In genomic region chr6:35719830-35720733, GRCh38 we compare ENCODE assay signal across 9 cellular contexts. TPM values are rescaled to one million over a fixed set of nuclear protein-coding genes. Genes with fewer than 3 reads are reported as not detected.
DNase-seq lines count a peak whose midpoint lies in the region; ATAC-seq and TF ChIP-seq lines count a peak whose summit lies in the region.
"Had no signal": no experiment of that assay in that cellular context is flagged by ENCODE, and none has a peak within 500 bp of the region (broad histone marks: within the 10 kb centered on the region; RNA-seq: fewer than 3 reads in every experiment).

No MANE protein-coding gene starts in this region.

- peak overlapping the region; percentile 22 for H3K27ac ChIP-seq in SU-DHL-6 (ENCODE audit: low read depth, low read length)
- H3K27ac ChIP-seq: epithelial cell of prostate had no signal

- H3K27ac Mint-ChIP-seq in nephron progenitor cell, result peak overlapping the region; percentile 83

- no peaks in the 10 kb centered on the region for H3K27me3 Mint-ChIP-seq in nephron progenitor cell (ENCODE audit: low read depth, poor library complexity)

- H3K9me3 Mint-ChIP-seq in nephron progenitor cell, result no peaks in the 10 kb centered on the region

- H3K27me3 ChIP-seq in SU-DHL-6 (ENCODE audit: low read length), result no peaks in the 10 kb centered on the region

- H3K4me1 Mint-ChIP-seq in nephron progenitor cell, result peaks cover 84% of the 10 kb centered on the region

- TF ChIP-seq CTCF in SU-DHL-6 (IDR thresholded peaks at IDR 0.05; ENCODE audit: insufficient read depth, low read length, poor library complexity, severe bottlenecking) (no peak), nephron progenitor cell (IDR thresholded peaks at IDR 0.05) (no peak)

- ATAC-seq in activated CD4-positive, CD25-positive, alpha-beta regulatory T cell treated with anti-CD3 and anti-CD28 coated beads, Interleukin-2, amount 50 U/mL, for 24 hours, result peak; percentile 11 to 20
- ATAC-seq in HG02885 (IDR thresholded peaks at IDR 0.05; ENCODE audit: poor library complexity, unreplicated experiment), result peak; percentile 60
- ATAC-seq in esophagus mucosa, result peak; percentile 22

- no peaks in the 10 kb centered on the region for H3K36me3 Mint-ChIP-seq in nephron progenitor cell (ENCODE audit: low read depth)

- no peaks in the 10 kb centered on the region for H3K79me2 ChIP-seq in SU-DHL-6 (ENCODE audit: insufficient read depth, low read length)

- no peaks in the 10 kb centered on the region for H4K20me1 ChIP-seq in SU-DHL-6 (ENCODE audit: low read depth, low read length)

- no peaks in the 10 kb centered on the region for H3K9me2 ChIP-seq in SU-DHL-6 (replicated peaks; ENCODE audit: insufficient read depth, low read length)

- peak overlapping the region; percentile 41 for H3K4me3 Mint-ChIP-seq in nephron progenitor cell

- H2AFZ ChIP-seq in SU-DHL-6 (ENCODE audit: low read depth, low read length, severe bottlenecking), result peak overlapping the region; percentile 2

- H3K9ac ChIP-seq in SU-DHL-6 (ENCODE audit: low read length), result peak overlapping the region; percentile 5; the same call in 1 of the 2 replicates

- DNase-seq in activated CD4-positive, CD25-positive, alpha-beta regulatory T cell treated with anti-CD3 and anti-CD28 coated beads, Interleukin-2, amount 50 U/mL, for 72 hours, result no peak
- DNase-seq in nephron progenitor cell (peak; percentile 53), cerebellum (ENCODE audit: low spot score) (no peak), NCI-H2171 (lab: John Stamatoyannopoulos, UW) (no peak)

- H3K9me3 ChIP-seq in SU-DHL-6 (ENCODE audit: insufficient read depth, low read length), result no peaks in the 10 kb centered on the region

- H3F3A ChIP-seq in SU-DHL-6 (ENCODE audit: insufficient read depth), result peaks cover 7% of the 10 kb centered on the region; the same call in 1 of the 2 replicates

- H3K4me2 ChIP-seq in SU-DHL-6 (ENCODE audit: low read depth, low read length, poor library complexity, severe bottlenecking), result peak overlapping the region; percentile 24

- H3K4me3 ChIP-seq in SU-DHL-6 (ENCODE audit: insufficient read depth, low read length, poor library complexity, severe bottlenecking), result no peak overlapping the region

- H3K36me3 ChIP-seq in SU-DHL-6 (ENCODE audit: low read length), result no peaks in the 10 kb centered on the region

RNA-seq across cellular contexts. Expression of gene ARMC12, which starts 16.8 kb away (rescaled TPM):
- not detected for total RNA-seq in esophagus mucosa
- total RNA-seq in cerebellum, result 0.54 TPM

RNA-seq across cellular contexts. Expression of gene FKBP5, which starts 31.4 kb away (rescaled TPM):
- 65.5 TPM for total RNA-seq in esophagus mucosa
- total RNA-seq in cerebellum, result 4.6 TPM

RNA-seq across cellular contexts. Expression of gene CLPSL2, which starts 56.3 kb away (rescaled TPM):
- total RNA-seq in esophagus mucosa, result not detected
- total RNA-seq in cerebellum, result not detected

Comparison
In these comparisons a context has a peak if more than half of its experiments do, and no peak if none do; other contexts are left out.
1. RNA of gene FKBP5, which starts 31.4 kb away (total RNA-seq): 65.5 TPM in esophagus mucosa (single experiment); 4.6 TPM in cerebellum (single experiment); every median in the first group is over 10 times any median in the second.
2. Peak in every context shown above with its lines, with median percentiles within 50 percentile points of each other: ATAC-seq.